11 cellular contexts compared by ENCODE assay signal in the genomic region with DNA sequence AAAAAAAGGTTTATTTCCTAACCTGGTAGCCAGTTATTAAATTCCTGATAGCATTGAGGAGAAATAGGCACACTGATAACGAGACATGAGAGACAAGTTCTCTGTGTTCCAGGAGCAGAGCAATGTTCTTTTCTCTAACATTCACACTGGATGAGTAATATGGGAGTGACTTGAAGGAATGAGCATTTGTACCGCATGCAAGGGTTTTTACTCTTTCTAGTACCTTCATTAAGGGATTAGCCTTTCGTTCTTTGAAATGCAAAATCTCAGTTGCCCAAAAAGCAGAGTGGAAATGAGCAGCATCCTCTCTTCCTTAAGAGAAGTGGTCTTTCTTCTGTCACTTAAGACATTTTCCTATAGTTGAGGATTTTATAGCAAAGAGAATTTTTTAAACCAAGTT. TPM values are rescaled to one million over a fixed set of nuclear protein-coding genes. Genes with fewer than 3 reads are reported as not detected.
A peak's percentile ranks its signal among the peaks of the same experiment; 100 is the strongest.
DNase-seq lines count a peak whose midpoint lies in the region; ATAC-seq, FAIRE-seq and TF ChIP-seq lines count a peak whose summit lies in the region.
"Had no signal": no experiment of that assay in that cellular context is flagged by ENCODE, and none has a peak within 500 bp of the region (broad histone marks: within the 10 kb centered on the region; RNA-seq: fewer than 3 reads in every experiment).

No MANE protein-coding gene starts in this region.

- no peak for ATAC-seq in HG03354 (IDR thresholded peaks at IDR 0.05; ENCODE audit: poor library complexity, severe bottlenecking, unreplicated experiment)

- intact Hi-C loops in Calu3 (cut with micrococcal nuclease; ENCODE audit: unreplicated experiment), result loop anchor here (1.0 to 2.0 kb wide), 3 partner anchors 9 to 115 kb away; no protein-coding TSS in a partner anchor
- intact Hi-C loops in esophagus muscularis mucosa (cut with DNase I), result loop anchor here (5.0 to 10.0 kb wide), 4 partner anchors 57 to 301 kb away; a partner anchor contains a TSS

- no peak for DNase-seq in Calu3
- peak; percentile 63 for DNase-seq in RCC 7860 (ENCODE audit: low spot score)
- DNase-seq in esophagus muscularis mucosa (ENCODE audit: extremely low spot score), result no peak
- no peak for DNase-seq in midbrain (lab: John Stamatoyannopoulos, UW)
- DNase-seq in 8988T, result no peak
- DNase-seq in activated CD8-positive, alpha-beta memory T cell treated with anti-CD3 and anti-CD28 coated beads, Interleukin-2, amount 50 U/mL, for 48 hours, result no peak
- DNase-seq: activated naive CD4-positive, alpha-beta T cell; NCI-H524 treated with DMSO at 0.1 percent for 48 hours had no signal

- H3K4me3 ChIP-seq in esophagus muscularis mucosa, result no peak overlapping the region
- no peak overlapping the region for H3K4me3 ChIP-seq in muscle layer of duodenum (ENCODE audit: low read depth in 1 of 2, low read length in 2 of 2)

- peaks cover 13% of the 10 kb centered on the region for H3K36me3 Mint-ChIP-seq in Calu3 (ENCODE audit: insufficient read depth, unreplicated experiment)

- H3K27ac Mint-ChIP-seq in Calu3 (ENCODE audit: unreplicated experiment), result peak overlapping the region; percentile 81

- no peaks in the 10 kb centered on the region for H3K9me3 Mint-ChIP-seq in Calu3 (ENCODE audit: low read depth, unreplicated experiment)

- peak overlapping the region; percentile 44 for H3K4me3 Mint-ChIP-seq in Calu3 (ENCODE audit: low read depth, unreplicated experiment)

- CTCF ChIA-PET in Calu3 (lab: Charles Lee), result interaction anchor here (0.6 kb wide), 1 partner anchor 1051 kb away, joined by 10 read pairs; no protein-coding TSS in a partner anchor

- H3K27me3 ChIP-seq in esophagus muscularis mucosa (no peaks in the 10 kb centered on the region), muscle layer of duodenum (ENCODE audit: low read depth, low read length) (no peaks in the 10 kb centered on the region)

- no peak for TF ChIP-seq EP300 in esophagus muscularis mucosa (IDR thresholded peaks at IDR 0.05)

- H3K36me3 ChIP-seq in esophagus muscularis mucosa (no peaks in the 10 kb centered on the region), muscle layer of duodenum (ENCODE audit: control insufficient read depth in 1 of 2, insufficient read depth in 2 of 2, low read length in 2 of 2) (no peaks in the 10 kb centered on the region)

- H3K9me3 ChIP-seq in esophagus muscularis mucosa (no peaks in the 10 kb centered on the region), muscle layer of duodenum (ENCODE audit: control insufficient read depth in 1 of 2, low read length in 2 of 2) (no peaks in the 10 kb centered on the region)

- H3K27me3 Mint-ChIP-seq in Calu3 (ENCODE audit: unreplicated experiment), result no peaks in the 10 kb centered on the region

- no TSS peak for BruUV-seq in Calu3 (replicated peaks; lab: Mats Ljungman, UMichigan)

- H3K27ac ChIP-seq in esophagus muscularis mucosa (replicated peaks in 1 of 4), result peak overlapping the region; percentile 49 to 60 (median 57)
- peak overlapping the region; percentile 24 for H3K27ac ChIP-seq in muscle layer of duodenum (ENCODE audit: low read length)
- H3K27ac ChIP-seq: VCaP had no signal

- TF ChIP-seq POLR2A in esophagus muscularis mucosa (IDR thresholded peaks at IDR 0.05; ENCODE audit: low read depth), result no peak

- peak; percentile 90 for FAIRE-seq in RCC 7860 (lab: Jason Lieb, UNC)

- TF ChIP-seq CTCF in Calu3 (IDR thresholded peaks at IDR 0.05; ENCODE audit: unreplicated experiment) (no peak), esophagus muscularis mucosa (IDR thresholded peaks at IDR 0.05) (no peak)

- 29% methylated on average over 3 of the region's 3 CpGs for WGBS in esophagus muscularis mucosa

- H3K4me1 ChIP-seq in esophagus muscularis mucosa (peaks cover 27 to 58% (median 51%) of the 10 kb centered on the region in 4 donors), muscle layer of duodenum (ENCODE audit: control insufficient read depth in 1 of 2, insufficient read depth in 2 of 2, low read length in 2 of 2) (peaks cover 20 to 24% of the 10 kb centered on the region in 2 donors)

- peaks cover 49% of the 10 kb centered on the region for H3K4me1 Mint-ChIP-seq in Calu3 (ENCODE audit: low read depth, unreplicated experiment)

RNA-seq across cellular contexts. Expression of a gene that starts 54.7 kb away (rescaled TPM):
- 37.4 and 38.6 TPM in 2 replicates for total RNA-seq in Calu3 (2022)
- total RNA-seq in esophagus muscularis mucosa, result 10 to 100 TPM; 21.4 to 33.0 (median 26.9) TPM
